ENCODE assay signal across 14 cellular contexts in genomic region chr11:118439656-118440055, GRCh38. TPM values are rescaled to one million over a fixed set of nuclear protein-coding genes. Genes with fewer than 3 reads are reported as not detected.
DNase-seq lines count a peak whose midpoint lies in the region; ATAC-seq and TF ChIP-seq lines count a peak whose summit lies in the region.
"Had no signal": no experiment of that assay in that cellular context is flagged by ENCODE, and none has a peak within 500 bp of the region (broad histone marks: within the 10 kb centered on the region; RNA-seq: fewer than 3 reads in every experiment).

No MANE protein-coding gene starts in this region.

- peak overlapping the region; percentile 94 for H3K4me3 Mint-ChIP-seq in activated CD4-positive, alpha-beta T cell treated with anti-CD3 and anti-CD28 coated beads for 36 hours
- peak overlapping the region; percentile 94 to 99 (median 96) for H3K4me3 Mint-ChIP-seq in brain
- peak overlapping the region; percentile 94 for H3K4me3 Mint-ChIP-seq in neural progenitor cell
- H3K4me3 Mint-ChIP-seq in Caco-2 (ENCODE audit: unreplicated experiment): no peak overlapping the region

- no peaks in the 10 kb centered on the region for H3K27me3 Mint-ChIP-seq in activated CD4-positive, alpha-beta T cell treated with anti-CD3 and anti-CD28 coated beads for 36 hours
- peaks cover 15% of the 10 kb centered on the region for H3K27me3 Mint-ChIP-seq in brain
- peaks cover 5% of the 10 kb centered on the region for H3K27me3 Mint-ChIP-seq in neural progenitor cell (ENCODE audit: insufficient read depth, low read depth)
- no peaks in the 10 kb centered on the region for H3K27me3 Mint-ChIP-seq in Caco-2 (ENCODE audit: insufficient read depth, unreplicated experiment)

- CTCF ChIA-PET in activated CD4-positive, alpha-beta T cell treated with anti-CD3 and anti-CD28 coated beads for 36 hours (lab: Charles Lee): interaction anchor here (0.6 to 1.8 kb wide), 8 partner anchors 8 to 241 kb away, joined by 3 to 13 read pairs (median 3); no protein-coding TSS in a partner anchor
- CTCF ChIA-PET in PC-9 (lab: Charles Lee) (no interaction called here), Caco-2 (lab: Charles Lee) (no interaction called here), A673 (lab: Charles Lee) (no interaction called here)

- no peak for DNase-seq in activated CD4-positive, alpha-beta T cell treated with anti-CD3 and anti-CD28 coated beads for 36 hours
- no peak for DNase-seq in activated CD4-positive, alpha-beta T cell treated with anti-CD3 and anti-CD28 coated beads, Interleukin-2, amount 50 U/mL, for 4 hours
- no peak for DNase-seq in PC-9
- no peak for DNase-seq in neural progenitor cell (ENCODE audit: low spot score)
- no peak for DNase-seq in Caco-2
- DNase-seq in NK-92 (lab: John Stamatoyannopoulos, UW; ENCODE audit: unreplicated experiment): no peak
- no peak for DNase-seq in A673 (ENCODE audit: low spot score)
- DNase-seq: 8988T; activated effector memory CD4-positive, alpha-beta T cell treated with Interleukin-2 at 50 U/mL for 16 hours; colonic mucosa; left lung; NCI-H1417 treated with DMSO at 0.1 percent for 48 hours; stimulated activated CD4-positive, alpha-beta T cell treated with anti-CD3 and anti-CD28 coated beads, Interleukin-4, amount 100 ng/mL, for 1 hour had no signal

- no peak overlapping the region; the same call in 1 of the 2 replicates for H3K4me3 ChIP-seq in PC-9
- peak overlapping the region; percentile 99 for H3K4me3 ChIP-seq in neural progenitor cell
- no peak overlapping the region for H3K4me3 ChIP-seq in Caco-2 (ENCODE audit: low read depth, low read length)
- H3K4me3 ChIP-seq in A673 (ENCODE audit: low read depth, low read length, poor library complexity, severe bottlenecking): no peak overlapping the region
- H3K4me3 ChIP-seq: colonic mucosa had no signal

- peaks cover 73% of the 10 kb centered on the region for H4K20me1 ChIP-seq in PC-9 (ENCODE audit: insufficient read depth)
- peaks cover 75% of the 10 kb centered on the region for H4K20me1 ChIP-seq in neural progenitor cell (ENCODE audit: low read depth)

- H3K9me3 Mint-ChIP-seq in activated CD4-positive, alpha-beta T cell treated with anti-CD3 and anti-CD28 coated beads for 36 hours (ENCODE audit: low read depth): no peaks in the 10 kb centered on the region
- H3K9me3 Mint-ChIP-seq in brain (no peaks in the 10 kb centered on the region), neural progenitor cell (no peaks in the 10 kb centered on the region), Caco-2 (ENCODE audit: unreplicated experiment) (no peaks in the 10 kb centered on the region)

- peaks cover 32% of the 10 kb centered on the region for H3K36me3 Mint-ChIP-seq in activated CD4-positive, alpha-beta T cell treated with anti-CD3 and anti-CD28 coated beads for 36 hours (ENCODE audit: low read depth)
- H3K36me3 Mint-ChIP-seq in brain (peaks cover 32% of the 10 kb centered on the region), neural progenitor cell (peaks cover 4% of the 10 kb centered on the region), Caco-2 (ENCODE audit: insufficient read depth, unreplicated experiment) (peaks cover 43% of the 10 kb centered on the region)

- H3K9me3 ChIP-seq in PC-9 (ENCODE audit: insufficient read depth, low read depth) (no peaks in the 10 kb centered on the region), neural progenitor cell (ENCODE audit: low read depth) (no peaks in the 10 kb centered on the region), Caco-2 (no peaks in the 10 kb centered on the region), A673 (ENCODE audit: low read depth, low read length, poor library complexity, severe bottlenecking) (no peaks in the 10 kb centered on the region)
- H3K9me3 ChIP-seq: colonic mucosa, left lung had no signal

- BruUV-seq in PC-9 (replicated peaks; lab: Mats Ljungman, UMichigan) (no TSS peak), Caco-2 (replicated peaks; lab: Mats Ljungman, UMichigan) (no TSS peak), A673 (replicated peaks; lab: Mats Ljungman, UMichigan) (no TSS peak)

- no peaks in the 10 kb centered on the region for H3K27me3 ChIP-seq in PC-9 (ENCODE audit: insufficient read depth, low read depth)
- H3K27me3 ChIP-seq in neural progenitor cell: no peaks in the 10 kb centered on the region
- no peaks in the 10 kb centered on the region for H3K27me3 ChIP-seq in Caco-2 (replicated peaks; ENCODE audit: control insufficient read depth, insufficient read depth, low read length)
- no peaks in the 10 kb centered on the region for H3K27me3 ChIP-seq in A673 (replicated peaks; ENCODE audit: insufficient read depth, low read depth, low read length, poor library complexity)
- H3K27me3 ChIP-seq: colonic mucosa, left lung had no signal

- H3K36me3 ChIP-seq in PC-9 (ENCODE audit: low read depth) (peaks cover 23% of the 10 kb centered on the region), neural progenitor cell (peaks cover 13% of the 10 kb centered on the region), Caco-2 (ENCODE audit: control insufficient read depth, insufficient read depth, low read length) (no peaks in the 10 kb centered on the region), A673 (ENCODE audit: insufficient read depth, low read length, poor library complexity, severe bottlenecking) (peaks cover 17% of the 10 kb centered on the region)
- H3K36me3 ChIP-seq: colonic mucosa, left lung had no signal

- peaks cover 81% of the 10 kb centered on the region for H3K79me2 ChIP-seq in PC-9 (ENCODE audit: low read depth)
- H3K79me2 ChIP-seq in neural progenitor cell (ENCODE audit: low read depth): peaks cover 82% of the 10 kb centered on the region

- POLR2A ChIA-PET in activated CD4-positive, alpha-beta T cell treated with anti-CD3 and anti-CD28 coated beads for 36 hours (lab: Charles Lee): interaction anchor here (0.6 to 1.5 kb wide), 5 partner anchors 36 to 480 kb away, joined by 3 to 5 read pairs (median 4); no protein-coding TSS in a partner anchor
- POLR2A ChIA-PET in PC-9 (lab: Charles Lee; ENCODE audit: unreplicated experiment): no interaction called here
- POLR2A ChIA-PET in Caco-2 (lab: Charles Lee): no interaction called here
- POLR2A ChIA-PET in A673 (lab: Charles Lee; ENCODE audit: low non-redundant PET): no interaction called here

- H3K9me2 ChIP-seq in PC-9 (ENCODE audit: insufficient read depth): no peaks in the 10 kb centered on the region

- H3F3A ChIP-seq in PC-9 (ENCODE audit: insufficient read depth, low read depth) (peaks cover 8% of the 10 kb centered on the region; the same call in 1 of the 2 replicates), neural progenitor cell (ENCODE audit: low read depth) (peaks cover 48% of the 10 kb centered on the region)

- H3K4me1 ChIP-seq in PC-9 (replicated peaks; ENCODE audit: insufficient read depth) (peaks cover 40% of the 10 kb centered on the region), neural progenitor cell (peaks cover 54% of the 10 kb centered on the region), Caco-2 (peaks cover 19% of the 10 kb centered on the region), A673 (ENCODE audit: insufficient read depth, low read length, poor library complexity, severe bottlenecking) (peaks cover 46% of the 10 kb centered on the region)

- H3K4me2 ChIP-seq in PC-9 (peak overlapping the region; percentile 87), neural progenitor cell (peak overlapping the region; percentile 87)

- H2AFZ ChIP-seq in PC-9: no peak overlapping the region
- no peak overlapping the region for H2AFZ ChIP-seq in neural progenitor cell (replicated peaks)

- intact Hi-C loops in activated CD4-positive, alpha-beta T cell treated with anti-CD3 and anti-CD28 coated beads for 36 hours (cut with DNase I, micrococcal nuclease): loop anchor here (1.0 to 10.0 kb wide), 11 partner anchors 9 to 1412 kb away; partner anchors contain the start of genes BCL9L (in 2 of the 2), DDX6 (in 1 of the 2), IL10RA (in 1 of the 2) and PCSK7 (in 1 of the 2)
- intact Hi-C loops in PC-9 (cut with micrococcal nuclease; ENCODE audit: unreplicated experiment): no loop called here
- intact Hi-C loops in Caco-2 (cut with micrococcal nuclease; ENCODE audit: unreplicated experiment): no loop called here
- intact Hi-C loops in A673 (cut with micrococcal nuclease; ENCODE audit: unreplicated experiment): loop anchor here (5.0 kb wide), 1 partner anchor 48 kb away; no protein-coding TSS in a partner anchor

- H3K4me1 Mint-ChIP-seq in activated CD4-positive, alpha-beta T cell treated with anti-CD3 and anti-CD28 coated beads for 36 hours: peaks cover 63% of the 10 kb centered on the region
- H3K4me1 Mint-ChIP-seq in brain (peaks cover 69% of the 10 kb centered on the region), neural progenitor cell (peaks cover 41% of the 10 kb centered on the region), Caco-2 (ENCODE audit: low read depth, unreplicated experiment) (peaks cover 36% of the 10 kb centered on the region)

- ATAC-seq in activated CD4-positive, alpha-beta T cell treated with anti-CD3 and anti-CD28 coated beads for 36 hours: peak; percentile 4
- ATAC-seq: left lung had no signal

- H3K27ac ChIP-seq in PC-9 (no peak overlapping the region), neural progenitor cell (peak overlapping the region; percentile 8), A673 (ENCODE audit: low read depth, low read length, poor library complexity, severe bottlenecking) (no peak overlapping the region)
- H3K27ac ChIP-seq: colonic mucosa had no signal

- H3K9ac ChIP-seq in neural progenitor cell: peak overlapping the region; percentile 7

- no peak for TF ChIP-seq CTCF in PC-9 (conservative IDR thresholded peaks at IDR 0.05)
- TF ChIP-seq CTCF in brain (conservative IDR thresholded peaks at IDR 0.05): no peak
- no peak for TF ChIP-seq CTCF in neural progenitor cell (IDR thresholded peaks at IDR 0.05)
- TF ChIP-seq CTCF in Caco-2 (IDR thresholded peaks at IDR 0.05; ENCODE audit: insufficient read depth in 1 of 2, low read depth in 1 of 2, low read length in 1 of 2, severe bottlenecking in 1 of 2, unreplicated experiment in 1 of 2): no peak
- TF ChIP-seq CTCF in A673 (conservative IDR thresholded peaks at IDR 0.05; ENCODE audit: low read depth, low read length): no peak

- peak overlapping the region; percentile 68 for H3K27ac Mint-ChIP-seq in activated CD4-positive, alpha-beta T cell treated with anti-CD3 and anti-CD28 coated beads for 36 hours
- H3K27ac Mint-ChIP-seq in brain (peak overlapping the region in 3 of 5 experiments; percentile 93 to 100 (median 98)), neural progenitor cell (no peak overlapping the region), Caco-2 (ENCODE audit: unreplicated experiment) (no peak overlapping the region)

RNA-seq across cellular contexts. Expression of gene KMT2A, which starts 3.4 kb away (rescaled TPM):
- total RNA-seq in activated CD4-positive, alpha-beta T cell treated with anti-CD3 and anti-CD28 coated beads for 36 hours: 10 to 100 TPM; 64.1 to 67.1 TPM
- total RNA-seq in PC-9 (2021): 78.7 and 80.3 TPM in 2 replicates
- 35.4 TPM for polyA plus RNA-seq in brain (ENCODE audit: insufficient read depth, low read depth, low replicate concordance)
- 63.6 and 73.8 TPM in 2 replicates for total RNA-seq in neural progenitor cell (ENCODE audit: low replicate concordance)
- total RNA-seq in Caco-2 (2022): 93.9 and 107 TPM in 2 replicates
- total RNA-seq in A673 (2021): 116 and 121 TPM in 2 replicates

RNA-seq across cellular contexts. Expression of gene ATP5MG, which starts 38.2 kb away (rescaled TPM):
- total RNA-seq in activated CD4-positive, alpha-beta T cell treated with anti-CD3 and anti-CD28 coated beads for 36 hours: 100 to 1,000 TPM; 136 to 229 TPM
- 240 and 248 TPM in 2 replicates for total RNA-seq in PC-9 (2021)
- polyA plus RNA-seq in brain (ENCODE audit: insufficient read depth, low read depth, low replicate concordance): 385 TPM
- 42.6 and 113 TPM in 2 replicates for total RNA-seq in neural progenitor cell (ENCODE audit: low replicate concordance)
- total RNA-seq in Caco-2 (2022): 537 and 576 TPM in 2 replicates
- 303 and 334 TPM in 2 replicates for total RNA-seq in A673 (2021)

Comparison
In these comparisons a context has a peak if more than half of its experiments do, and no peak if none do; other contexts are left out.
1. H3K27ac Mint-ChIP-seq: peak in activated CD4-positive, alpha-beta T cell treated with anti-CD3 and anti-CD28 coated beads for 36 hours (single experiment) and brain (3 of 5); none in neural progenitor cell (single experiment) and Caco-2 (single experiment).
2. intact Hi-C loops: an anchor here in activated CD4-positive, alpha-beta T cell treated with anti-CD3 and anti-CD28 coated beads for 36 hours (1.0 to 10.0 kb wide) and A673 (5.0 kb wide); none called in PC-9 and Caco-2.